Comparison of ENCODE assay signal across 19 cellular contexts in genomic region chr1:167171286-167171929, GRCh38. TPM values are rescaled to one million over a fixed set of nuclear protein-coding genes. Genes with fewer than 3 reads are reported as not detected.
DNase-seq lines count a peak whose midpoint lies in the region; ATAC-seq and TF ChIP-seq lines count a peak whose summit lies in the region.
"Had no signal": no experiment of that assay in that cellular context is flagged by ENCODE, and none has a peak within 500 bp of the region (broad histone marks: within the 10 kb centered on the region; RNA-seq: fewer than 3 reads in every experiment).

No MANE protein-coding gene starts in this region.

- H3K36me3 Mint-ChIP-seq in activated T-helper 17 cell treated with anti-CD3 and anti-CD28 coated beads, Interleukin-2, amount 50 U/mL, for 72 hours (ENCODE audit: low read depth): no peaks in the 10 kb centered on the region
- H3K36me3 Mint-ChIP-seq: activated CD8-positive, alpha-beta memory T cell treated with anti-CD3 and anti-CD28 coated beads, Interleukin-2, amount 10 ng/mL, durations not matched to agents 7 days and 5 days; CD4-positive, CD25-positive, alpha-beta regulatory T cell had no signal

- DNase-seq in HT1080 (ENCODE audit: low read depth): peak; percentile 57
- DNase-seq in amniotic epithelial cell (ENCODE audit: low read depth): peak; percentile 44
- DNase-seq in fibroblast of mammary gland (ENCODE audit: low read depth): peak; percentile 52
- DNase-seq in retina: peak; percentile 42
- DNase-seq in NCI-H146 treated with DMSO at 0.1 percent for 48 hours (lab: John Stamatoyannopoulos, UW; ENCODE audit: unreplicated experiment): no peak
- DNase-seq: activated CD4-positive, CD25-positive, alpha-beta regulatory T cell; activated CD8-positive, alpha-beta memory T cell treated with anti-CD3 and anti-CD28 coated beads, Interleukin-2, amount 10 ng/mL, durations not matched to agents 7 days and 5 days; activated naive CD4-positive, alpha-beta T cell; CD4-positive, CD25-positive, alpha-beta regulatory T cell; DMS79 treated with DMSO at 0.1 percent for 48 hours; kidney; NCI-H146; OCI-M1; pancreas; stimulated activated CD4-positive, alpha-beta T cell treated with anti-CD3 and anti-CD28 coated beads, Interleukin-12 subunit alpha, Interleukin-12 subunit beta, amount 100 ng/mL, for 4 hours; stomach had no signal

- TF ChIP-seq CTCF in fibroblast of mammary gland (conservative IDR thresholded peaks at IDR 0.05; ENCODE audit: control insufficient read depth, insufficient read depth, low read depth, low read length): no peak

- no peak for ATAC-seq in GM18520 (IDR thresholded peaks at IDR 0.05; ENCODE audit: unreplicated experiment)
- ATAC-seq in activated T-helper 17 cell treated with anti-CD3 and anti-CD28 coated beads, Interleukin-2, amount 50 U/mL, for 72 hours (replicated peaks): no peak
- ATAC-seq: activated CD8-positive, alpha-beta memory T cell treated with anti-CD3 and anti-CD28 coated beads, Interleukin-2, amount 10 ng/mL, durations not matched to agents 7 days and 5 days; pancreas had no signal

- no peak overlapping the region for H3K4me3 Mint-ChIP-seq in activated T-helper 17 cell treated with anti-CD3 and anti-CD28 coated beads, Interleukin-2, amount 50 U/mL, for 72 hours
- H3K4me3 Mint-ChIP-seq: activated CD8-positive, alpha-beta memory T cell treated with anti-CD3 and anti-CD28 coated beads, Interleukin-2, amount 10 ng/mL, durations not matched to agents 7 days and 5 days; CD4-positive, CD25-positive, alpha-beta regulatory T cell had no signal

- no peaks in the 10 kb centered on the region for H3K4me1 Mint-ChIP-seq in activated T-helper 17 cell treated with anti-CD3 and anti-CD28 coated beads, Interleukin-2, amount 50 U/mL, for 72 hours
- H3K4me1 Mint-ChIP-seq: activated CD8-positive, alpha-beta memory T cell treated with anti-CD3 and anti-CD28 coated beads, Interleukin-2, amount 10 ng/mL, durations not matched to agents 7 days and 5 days; CD4-positive, CD25-positive, alpha-beta regulatory T cell had no signal

- H3K4me3 ChIP-seq in fibroblast of mammary gland (ENCODE audit: control insufficient read depth, low read depth, low read length): no peak overlapping the region
- H3K4me3 ChIP-seq: cardiac muscle cell, pancreas, stomach had no signal

- no peaks in the 10 kb centered on the region for H3K9me3 Mint-ChIP-seq in activated T-helper 17 cell treated with anti-CD3 and anti-CD28 coated beads, Interleukin-2, amount 50 U/mL, for 72 hours

- H3K27me3 Mint-ChIP-seq in activated T-helper 17 cell treated with anti-CD3 and anti-CD28 coated beads, Interleukin-2, amount 50 U/mL, for 72 hours: peaks cover 26% of the 10 kb centered on the region

- no peak overlapping the region for H3K27ac Mint-ChIP-seq in activated T-helper 17 cell treated with anti-CD3 and anti-CD28 coated beads, Interleukin-2, amount 50 U/mL, for 72 hours
- H3K27ac Mint-ChIP-seq: activated CD8-positive, alpha-beta memory T cell treated with anti-CD3 and anti-CD28 coated beads, Interleukin-2, amount 10 ng/mL, durations not matched to agents 7 days and 5 days; CD4-positive, CD25-positive, alpha-beta regulatory T cell had no signal

RNA-seq across cellular contexts. Expression of gene POU2F1, which starts 49.3 kb away (rescaled TPM):
- total RNA-seq in HT1080 (2014; rRNA removed; shearing (Covaris generic)): 4.6 and 5.0 TPM in 2 replicates
- 2.8 and 4.0 TPM in 2 replicates for polyA plus RNA-seq in HT1080 (2015; cell fraction: cytosol; rRNA removed)
- polyA plus RNA-seq in HT1080 (2015; cell fraction: nucleus; rRNA removed): 8.0 and 12.5 TPM in 2 replicates
- total RNA-seq in activated T-helper 17 cell treated with anti-CD3 and anti-CD28 coated beads, Interleukin-2, amount 50 U/mL, for 72 hours: 10 to 100 TPM; 20.6 to 28.0 TPM
